In the genomic region with DNA sequence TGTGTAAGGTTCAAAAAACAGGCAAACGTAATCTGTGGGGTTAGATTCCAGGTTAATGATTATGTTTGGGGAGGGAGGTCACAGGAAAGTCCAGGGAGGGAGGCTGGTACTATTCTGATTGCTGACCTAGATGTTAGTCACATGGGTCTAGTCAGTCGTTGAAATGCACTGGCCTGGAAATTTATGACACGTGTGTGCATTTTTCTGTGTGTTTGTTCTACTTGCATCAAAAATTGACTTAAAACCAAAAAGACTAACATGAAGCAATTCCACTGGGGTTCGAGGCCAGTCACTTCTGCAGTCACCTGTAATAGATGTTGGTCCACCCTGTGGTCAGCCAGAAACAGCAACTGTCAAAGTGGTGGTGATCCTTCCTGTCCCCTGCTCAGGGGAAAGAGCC, we compare ENCODE assay signal across 28 cellular contexts.
DNase-seq lines count a peak whose midpoint lies in the region; ATAC-seq and TF ChIP-seq lines count a peak whose summit lies in the region.
"Had no signal": no experiment of that assay in that cellular context is flagged by ENCODE, and none has a peak within 500 bp of the region (broad histone marks: within the 10 kb centered on the region; RNA-seq: fewer than 3 reads in every experiment).

No MANE protein-coding gene starts in this region.

- no peak for ATAC-seq in GM21381 (IDR thresholded peaks at IDR 0.05; ENCODE audit: unreplicated experiment)
- no peak for ATAC-seq in HG03280 (IDR thresholded peaks at IDR 0.05; ENCODE audit: unreplicated experiment)
- ATAC-seq: activated CD4-positive, CD25-positive, alpha-beta regulatory T cell treated with anti-CD3 and anti-CD28 coated beads, Interleukin-2, amount 50 U/mL, for 24 hours; CD8-positive, alpha-beta T cell; GM23338; heart left ventricle; right cardiac atrium; Right ventricle myocardium inferior had no signal

- peak overlapping the region in 7 of 11 experiments; percentile 1 to 85 (median 82); a peak in 11 of 22 replicates for H3K9ac ChIP-seq in BLaER1 treated with 17β-estradiol and CSF1 and Interleukin-3, amounts not matched to agents 10 nM and 100 nM

- H3K27ac ChIP-seq in BLaER1 treated with 17β-estradiol and CSF1 and Interleukin-3, amounts not matched to agents 10 nM and 100 nM: peak overlapping the region in 8 of 11 experiments; percentile 27 to 94 (median 90); a peak in 16 of 22 replicates
- H3K27ac ChIP-seq in KOPT-K1 (ENCODE audit: low read depth, low read length, poor library complexity, severe bottlenecking) (peak overlapping the region; percentile 100), hepatocyte (peak overlapping the region; percentile 73)
- H3K27ac ChIP-seq: heart left ventricle, left ventricle myocardium inferior, ovary, testis, uterus had no signal

- H3K9me3 ChIP-seq in BLaER1 treated with 17β-estradiol and CSF1 and Interleukin-3, amounts not matched to agents 10 nM and 100 nM (replicated peaks in 1 of 11): no peaks in the 10 kb centered on the region
- H3K9me3 ChIP-seq in KOPT-K1 (ENCODE audit: insufficient read depth, low read length, poor library complexity, severe bottlenecking) (no peaks in the 10 kb centered on the region), hepatocyte (ENCODE audit: low read depth) (no peaks in the 10 kb centered on the region)
- H3K9me3 ChIP-seq: heart left ventricle, left ventricle myocardium inferior, ovary, testis, uterus had no signal

- peak overlapping the region; percentile 54 to 99 (median 89) for H3K4me2 ChIP-seq in BLaER1 treated with 17β-estradiol and CSF1 and Interleukin-3, amounts not matched to agents 10 nM and 100 nM
- H3K4me2 ChIP-seq in hepatocyte: peak overlapping the region; percentile 51
- H3K4me2 ChIP-seq: GM23338 had no signal

- no peak overlapping the region for H2AFZ ChIP-seq in hepatocyte
- H2AFZ ChIP-seq: GM23338 had no signal

- no peaks in the 10 kb centered on the region for H3K79me2 ChIP-seq in hepatocyte

- no peaks in the 10 kb centered on the region for H3K27me3 ChIP-seq in BLaER1 treated with 17β-estradiol and CSF1 and Interleukin-3, amounts not matched to agents 10 nM and 100 nM
- H3K27me3 ChIP-seq in hepatocyte: no peaks in the 10 kb centered on the region
- H3K27me3 ChIP-seq: ovary, testis, uterus had no signal

- 60% methylated on average over 4 of the region's 4 CpGs for WGBS in hepatocyte (ENCODE audit: low lambda C conversion rate, missing lambda C conversion rate)

- 0 out of 20 replicates have a peak overlapping the region, but pooled peaks of 1 of the 10 experiments have one; percentile 19 for H3K4me3 ChIP-seq in BLaER1 treated with 17β-estradiol and CSF1 and Interleukin-3, amounts not matched to agents 10 nM and 100 nM
- no peak overlapping the region for H3K4me3 ChIP-seq in hepatocyte
- H3K4me3 ChIP-seq: GM23338, heart left ventricle, left ventricle myocardium inferior, ovary, testis, uterus had no signal

- peaks cover 77 to 99% (median 99%) of the 10 kb centered on the region in 10 experiments for H3K4me1 ChIP-seq in BLaER1 treated with 17β-estradiol and CSF1 and Interleukin-3, amounts not matched to agents 10 nM and 100 nM
- H3K4me1 ChIP-seq in hepatocyte (ENCODE audit: insufficient read depth): peaks cover 20% of the 10 kb centered on the region
- H3K4me1 ChIP-seq: left ventricle myocardium inferior, testis had no signal

- no peaks in the 10 kb centered on the region for H3K36me3 ChIP-seq in BLaER1 treated with 17β-estradiol and CSF1 and Interleukin-3, amounts not matched to agents 10 nM and 100 nM
- H3K36me3 ChIP-seq in KOPT-K1 (ENCODE audit: insufficient read depth, low read length) (no peaks in the 10 kb centered on the region), hepatocyte (replicated peaks; ENCODE audit: insufficient read depth, low read depth) (no peaks in the 10 kb centered on the region)
- H3K36me3 ChIP-seq: heart left ventricle, left ventricle myocardium inferior, ovary, uterus had no signal

- no peaks in the 10 kb centered on the region for H3K9me2 ChIP-seq in hepatocyte (replicated peaks; ENCODE audit: insufficient read depth)

- no peak for TF ChIP-seq CTCF in hepatocyte (IDR thresholded peaks at IDR 0.05; ENCODE audit: poor library complexity)

- DNase-seq in hepatocyte (ENCODE audit: low spot score): peak; percentile 59
- DNase-seq in renal cortical epithelial cell (ENCODE audit: low read depth): peak; percentile 80
- DNase-seq in NCI-H1436 (lab: John Stamatoyannopoulos, UW): no peak
- DNase-seq: activated CD4-positive, alpha-beta memory T cell treated with anti-CD3 and anti-CD28 coated beads, Interleukin-2, amount 10 ng/mL, durations not matched to agents 7 days and 5 days; activated effector memory CD4-positive, alpha-beta T cell treated with Interleukin-2 at 50 U/mL for 16 hours; CD8-positive, alpha-beta T cell; left ventricle myocardium inferior; NCI-H1105; NCI-H2081; NCI-H226; NCI-H748 treated with DMSO at 0.1 percent for 48 hours; nephron progenitor cell; OCI-M1; ovary; right cardiac atrium; stimulated activated CD4-positive, alpha-beta T cell treated with anti-CD3 and anti-CD28 coated beads, Interleukin-12 subunit alpha, Interleukin-12 subunit beta, amount 100 ng/mL, for 4 hours; stimulated activated CD4-positive, alpha-beta T cell treated with anti-CD3 and anti-CD28 coated beads, Interleukin-4, amount 100 ng/mL, for 24 hours; stimulated activated naive CD4-positive, alpha-beta T cell treated with Interleukin-2 at 50 U/mL for 16 hours; testis; uterus had no signal

- H4K20me1 ChIP-seq in BLaER1 treated with 17β-estradiol and CSF1 and Interleukin-3, amounts not matched to agents 10 nM and 100 nM: peaks cover 0 to 12% (median 0%) of the 10 kb centered on the region in 11 experiments; a peak in 2 of 22 replicates
- H4K20me1 ChIP-seq in hepatocyte (ENCODE audit: insufficient read depth, poor library complexity, severe bottlenecking): no peaks in the 10 kb centered on the region
